Comparison of ENCODE assay signal across 23 cellular contexts in the genomic region with DNA sequence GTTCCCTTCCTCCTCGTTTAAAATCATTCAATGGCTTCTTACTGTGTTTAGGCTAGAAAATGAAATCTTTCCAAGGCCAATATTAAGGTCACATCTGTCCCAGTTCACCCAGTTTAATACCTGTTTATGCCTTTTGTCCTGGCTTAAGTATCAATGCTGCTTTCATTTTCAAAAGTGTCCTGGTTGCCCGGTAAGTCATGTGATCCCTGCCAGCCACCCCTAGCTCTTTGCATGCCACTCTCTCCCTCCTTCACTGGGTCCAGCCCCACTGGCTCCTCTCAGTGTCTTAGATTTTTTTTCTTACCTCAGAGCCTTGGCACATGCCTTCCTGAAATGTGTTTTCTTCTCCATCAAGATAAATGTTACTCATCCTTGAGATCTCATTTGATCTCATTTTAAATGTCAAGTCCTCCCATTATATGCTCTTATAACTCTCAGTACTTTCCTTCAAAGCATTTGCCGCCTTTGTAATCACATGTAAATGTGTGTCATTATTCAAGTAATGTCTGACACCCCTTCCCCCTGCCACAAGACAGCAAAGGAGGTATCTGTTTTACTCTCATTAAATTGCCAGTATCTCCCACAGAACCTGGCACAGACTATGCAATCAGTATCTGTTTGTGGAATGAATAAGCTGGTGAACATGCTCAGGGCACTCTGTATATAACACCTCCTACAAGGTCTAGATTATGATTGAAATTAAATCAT.
"Had no signal": no experiment of that assay in that cellular context is flagged by ENCODE, and none has a peak within 500 bp of the region (broad histone marks: within the 10 kb centered on the region; RNA-seq: fewer than 3 reads in every experiment).

No MANE protein-coding gene starts in this region.

- H3K36me3 Mint-ChIP-seq: activated naive CD4-positive, alpha-beta T cell treated with anti-CD3 and anti-CD28 coated beads, Interleukin-2, amount 50 U/mL, for 72 hours had no signal

- H3K4me1 Mint-ChIP-seq: activated B cell treated with CpG ODN at 0.5 μM for 24 hours had no signal

- DNase-seq: activated B cell treated with CpG ODN at 0.5 μM for 24 hours; activated CD4-positive, alpha-beta T cell treated with anti-CD3 and anti-CD28 coated beads for 48 hours; activated CD4-positive, CD25-positive, alpha-beta regulatory T cell treated with anti-CD3 and anti-CD28 coated beads, Interleukin-2, amount 50 U/mL, for 72 hours; activated CD8-positive, alpha-beta T cell treated with anti-CD3 and anti-CD28 coated beads for 36 hours; activated gamma-delta T cell treated with Interleukin-2 at 50 U/mL for 16 hours; activated naive CD4-positive, alpha-beta T cell treated with anti-CD3 and anti-CD28 coated beads for 36 hours; activated T-cell treated with anti-CD3 and anti-CD28 coated beads, Interleukin-2, amount 50 U/mL, for 24 hours; amniotic stem cell; aorta; NCI-H1092 treated with DMSO at 0.1 percent for 48 hours; NCI-H146; NCI-H187 treated with DMSO at 0.1 percent for 48 hours; NCI-H510A; NCI-H526; NCI-H748 treated with DMSO at 0.1 percent for 48 hours; OCI-M1; Right ventricle myocardium superior; SW 1271; T-helper 1 cell; T-helper 2 cell; T-helper 9 cell had no signal

- H3K4me3 Mint-ChIP-seq: activated B cell treated with CpG ODN at 0.5 μM for 24 hours; activated CD8-positive, alpha-beta T cell treated with anti-CD3 and anti-CD28 coated beads for 36 hours; activated naive CD4-positive, alpha-beta T cell treated with anti-CD3 and anti-CD28 coated beads for 36 hours; activated T-cell treated with anti-CD3 and anti-CD28 coated beads, Interleukin-2, amount 50 U/mL, for 24 hours; activated T-helper 1 cell treated with anti-CD3 and anti-CD28 coated beads, Interleukin-12 subunit alpha, Interleukin-12 subunit beta, Interleukin-2, Interleukin-4 antibody, amounts not matched to agents 30 ng/mL and 10 ng/mL and 1 ng/mL, durations not matched to agents 14 hours and 24 hours and 36 hours had no signal

- ATAC-seq: activated CD8-positive, alpha-beta T cell treated with anti-CD3 and anti-CD28 coated beads for 36 hours had no signal

- H3K9me3 Mint-ChIP-seq: activated B cell treated with CpG ODN at 0.5 μM for 24 hours; activated CD8-positive, alpha-beta T cell treated with anti-CD3 and anti-CD28 coated beads for 36 hours; activated naive CD4-positive, alpha-beta T cell treated with anti-CD3 and anti-CD28 coated beads for 36 hours; activated naive CD4-positive, alpha-beta T cell treated with anti-CD3 and anti-CD28 coated beads, Interleukin-2, amount 50 U/mL, for 72 hours; activated T-cell treated with anti-CD3 and anti-CD28 coated beads, Interleukin-2, amount 50 U/mL, for 24 hours; activated T-helper 1 cell treated with anti-CD3 and anti-CD28 coated beads, Interleukin-12 subunit alpha, Interleukin-12 subunit beta, Interleukin-2, Interleukin-4 antibody, amounts not matched to agents 30 ng/mL and 10 ng/mL and 1 ng/mL, durations not matched to agents 14 hours and 24 hours and 36 hours had no signal

- H3K27ac Mint-ChIP-seq: activated B cell treated with CpG ODN at 0.5 μM for 24 hours; activated CD8-positive, alpha-beta T cell treated with anti-CD3 and anti-CD28 coated beads for 36 hours; activated naive CD4-positive, alpha-beta T cell treated with anti-CD3 and anti-CD28 coated beads for 36 hours; activated naive CD4-positive, alpha-beta T cell treated with anti-CD3 and anti-CD28 coated beads, Interleukin-2, amount 50 U/mL, for 72 hours; activated T-cell treated with anti-CD3 and anti-CD28 coated beads, Interleukin-2, amount 50 U/mL, for 24 hours; activated T-helper 1 cell treated with anti-CD3 and anti-CD28 coated beads, Interleukin-12 subunit alpha, Interleukin-12 subunit beta, Interleukin-2, Interleukin-4 antibody, amounts not matched to agents 30 ng/mL and 10 ng/mL and 1 ng/mL, durations not matched to agents 14 hours and 24 hours and 36 hours had no signal
